ENCODE assay signal across 1 cellular context in the genomic region with DNA sequence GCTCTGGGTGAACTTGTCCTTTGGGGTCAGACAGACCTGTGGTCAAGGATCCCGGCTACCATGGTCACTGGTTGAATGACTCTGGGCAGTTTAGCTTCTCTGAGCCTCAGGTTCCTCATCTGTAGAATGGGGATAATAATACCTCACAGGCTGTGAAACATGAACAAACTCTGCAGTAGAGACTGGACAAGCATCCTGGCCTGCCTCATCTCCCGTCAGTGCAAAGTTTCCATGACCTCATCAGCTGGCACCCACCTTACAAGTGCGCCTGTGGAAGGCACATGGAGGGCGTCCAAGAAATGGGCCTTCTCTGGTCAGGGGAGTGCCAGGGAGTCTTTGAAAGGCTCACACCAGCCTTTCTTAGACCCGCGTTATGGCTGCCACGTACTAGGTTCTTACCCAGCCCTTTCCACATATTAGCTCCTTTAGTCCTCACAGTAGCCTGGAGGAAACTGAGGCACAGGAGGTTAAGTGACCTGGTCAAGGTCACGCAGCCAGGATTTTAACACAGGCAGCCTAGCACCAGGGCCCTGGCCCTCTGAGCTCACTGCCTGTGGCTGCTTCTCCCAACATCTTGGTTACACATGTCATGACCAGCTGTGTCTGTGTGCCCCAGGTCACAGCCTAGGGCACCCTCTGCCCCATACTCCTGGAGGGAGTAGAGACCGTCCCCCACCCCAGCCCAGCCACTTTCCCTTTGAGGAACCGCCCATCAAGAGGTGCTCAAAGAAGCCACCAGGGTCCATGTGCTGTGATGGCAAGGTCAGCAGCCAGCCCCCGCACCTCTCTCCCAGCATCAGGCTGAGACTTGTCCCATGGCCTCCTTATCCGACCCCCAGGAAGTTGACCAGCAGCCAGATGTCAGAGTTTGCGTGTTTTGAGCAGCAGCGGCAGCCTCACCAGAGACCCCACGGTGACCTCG.
TF ChIP-seq lines count a peak whose summit lies in the region.

No MANE protein-coding gene starts in this region.

TF ChIP-seq in A549, 52 proteins besides CTCF, POLR2A, EP300 and RAD21 (continued from another document):
- TF ChIP-seq, protein P1, sequence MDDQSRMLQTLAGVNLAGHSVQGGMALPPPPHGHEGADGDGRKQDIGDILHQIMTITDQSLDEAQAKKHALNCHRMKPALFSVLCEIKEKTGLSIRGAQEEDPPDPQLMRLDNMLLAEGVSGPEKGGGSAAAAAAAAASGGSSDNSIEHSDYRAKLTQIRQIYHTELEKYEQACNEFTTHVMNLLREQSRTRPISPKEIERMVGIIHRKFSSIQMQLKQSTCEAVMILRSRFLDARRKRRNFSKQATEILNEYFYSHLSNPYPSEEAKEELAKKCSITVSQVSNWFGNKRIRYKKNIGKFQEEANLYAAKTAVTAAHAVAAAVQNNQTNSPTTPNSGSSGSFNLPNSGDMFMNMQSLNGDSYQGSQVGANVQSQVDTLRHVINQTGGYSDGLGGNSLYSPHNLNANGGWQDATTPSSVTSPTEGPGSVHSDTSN (IDR thresholded peaks at IDR 0.05), result no peak
- peak; percentile 43; the same call in 1 of the 2 replicates for TF ChIP-seq EHF (CRISPR knock-in tag; IDR thresholded peaks at IDR 0.05)
- no peak for TF ChIP-seq RCOR1 (IDR thresholded peaks at IDR 0.05; ENCODE audit: low read depth, low read length)
- no peak for TF ChIP-seq MAZ (IDR thresholded peaks at IDR 0.05; ENCODE audit: borderline replicate concordance, low read depth, low read length)
- TF ChIP-seq, protein P2, sequence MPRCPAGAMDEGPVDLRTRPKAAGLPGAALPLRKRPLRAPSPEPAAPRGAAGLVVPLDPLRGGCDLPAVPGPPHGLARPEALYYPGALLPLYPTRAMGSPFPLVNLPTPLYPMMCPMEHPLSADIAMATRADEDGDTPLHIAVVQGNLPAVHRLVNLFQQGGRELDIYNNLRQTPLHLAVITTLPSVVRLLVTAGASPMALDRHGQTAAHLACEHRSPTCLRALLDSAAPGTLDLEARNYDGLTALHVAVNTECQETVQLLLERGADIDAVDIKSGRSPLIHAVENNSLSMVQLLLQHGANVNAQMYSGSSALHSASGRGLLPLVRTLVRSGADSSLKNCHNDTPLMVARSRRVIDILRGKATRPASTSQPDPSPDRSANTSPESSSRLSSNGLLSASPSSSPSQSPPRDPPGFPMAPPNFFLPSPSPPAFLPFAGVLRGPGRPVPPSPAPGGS (IDR thresholded peaks at IDR 0.05), result no peak; the same call in 2 of the 3 replicates
- TF ChIP-seq ZC3H11A (IDR thresholded peaks at IDR 0.05), result no peak
- no peak for TF ChIP-seq CHD4 (IDR thresholded peaks at IDR 0.05; ENCODE audit: borderline replicate concordance)
- 0 out of 2 replicates have a peak, but pooled peaks have one; percentile 43 for TF ChIP-seq ZNF302 (CRISPR knock-in tag; IDR thresholded peaks at IDR 0.05)
- no peak for TF ChIP-seq ZFP36 (IDR thresholded peaks at IDR 0.05; ENCODE audit: borderline replicate concordance, partially characterized antibody)
- TF ChIP-seq JUN (IDR thresholded peaks at IDR 0.05), result no peak
- TF ChIP-seq, protein P3, sequence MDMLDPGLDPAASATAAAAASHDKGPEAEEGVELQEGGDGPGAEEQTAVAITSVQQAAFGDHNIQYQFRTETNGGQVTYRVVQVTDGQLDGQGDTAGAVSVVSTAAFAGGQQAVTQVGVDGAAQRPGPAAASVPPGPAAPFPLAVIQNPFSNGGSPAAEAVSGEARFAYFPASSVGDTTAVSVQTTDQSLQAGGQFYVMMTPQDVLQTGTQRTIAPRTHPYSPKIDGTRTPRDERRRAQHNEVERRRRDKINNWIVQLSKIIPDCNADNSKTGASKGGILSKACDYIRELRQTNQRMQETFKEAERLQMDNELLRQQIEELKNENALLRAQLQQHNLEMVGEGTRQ (IDR thresholded peaks at IDR 0.05), result no peak
